In genomic region chr5:146041180-146041789, GRCh38 we compare ENCODE assay signal across 8 cellular contexts.
DNase-seq lines count a peak whose midpoint lies in the region; ATAC-seq and TF ChIP-seq lines count a peak whose summit lies in the region.

No MANE protein-coding gene starts in this region.

- in situ Hi-C loops in Panc1 (cut with HindIII; ENCODE audit: low pct_unique_long_range_greater_than_20kb, low sequenced_read_pairs) = no loop called here

- H3K36me3 ChIP-seq in Panc1 (ENCODE audit: control insufficient read depth, insufficient read depth, low read length) = no peaks in the 10 kb centered on the region

- no peak overlapping the region for H3K4me3 ChIP-seq in GM12865 (ENCODE audit: low read depth, low read length)
- H3K4me3 ChIP-seq in Panc1 (ENCODE audit: low read depth in 2 of 2, low read length in 2 of 2) = no peak overlapping the region

- ATAC-seq in Panc1 (peak; percentile 73), left ventricle myocardium superior (peak; percentile 49), HG03439 (IDR thresholded peaks at IDR 0.05; ENCODE audit: unreplicated experiment) (no peak), HG03457 (IDR thresholded peaks at IDR 0.05; ENCODE audit: unreplicated experiment) (no peak), GM21737 (IDR thresholded peaks at IDR 0.05; ENCODE audit: unreplicated experiment) (no peak)

- H3K9me3 ChIP-seq in Panc1 (ENCODE audit: control insufficient read depth, insufficient read depth, low read depth, low read length) = no peaks in the 10 kb centered on the region

- intact Hi-C loops in Panc1 (cut with micrococcal nuclease; ENCODE audit: unreplicated experiment) = loop anchor here (10.0 kb wide), 1 partner anchor 96 kb away; no protein-coding TSS in a partner anchor
- intact Hi-C loops in left ventricle myocardium superior (cut with micrococcal nuclease) = no loop called here

- no peaks in the 10 kb centered on the region for H3K27me3 ChIP-seq in Panc1 (ENCODE audit: control insufficient read depth, insufficient read depth, low read length)

- DNase-seq in GM12865 (ENCODE audit: low read depth) (no peak), HCEC 1CT (peak; percentile 30), Panc1 (ENCODE audit: low read depth, low spot score) (no peak), left ventricle myocardium superior (no peak), GM19238 (ENCODE audit: insufficient read length, low spot score) (no peak)

- no TSS peak for BruUV-seq in Panc1 (replicated peaks; lab: Mats Ljungman, UMichigan)

- POLR2A ChIA-PET in Panc1 (lab: Charles Lee) = no interaction called here

- TF ChIP-seq CTCF in GM12865 (IDR thresholded peaks at IDR 0.05; ENCODE audit: insufficient read depth, low read depth, low read length, missing control alignments) (peak; percentile 25), Panc1 (IDR thresholded peaks at IDR 0.05) (peak; percentile 78)

- peaks cover 7% of the 10 kb centered on the region; the same call in 1 of the 2 replicates for H3K4me1 ChIP-seq in Panc1 (ENCODE audit: control insufficient read depth, insufficient read depth, low read length)

- CTCF ChIA-PET in Panc1 (lab: Charles Lee) = interaction anchor here (0.6 to 1.3 kb wide), 6 partner anchors 13 to 1391 kb away, joined by 3 to 5 read pairs (median 3); no protein-coding TSS in a partner anchor

- H3K27ac ChIP-seq in Panc1 (ENCODE audit: low read length) = no peak overlapping the region

Comparison
In these comparisons a context has a peak if more than half of its experiments do, and no peak if none do; other contexts are left out.
1. ATAC-seq: peak in Panc1 (single experiment) and left ventricle myocardium superior (single experiment); none in HG03439 (single experiment), HG03457 (single experiment) and GM21737 (single experiment).